In the genomic region with DNA sequence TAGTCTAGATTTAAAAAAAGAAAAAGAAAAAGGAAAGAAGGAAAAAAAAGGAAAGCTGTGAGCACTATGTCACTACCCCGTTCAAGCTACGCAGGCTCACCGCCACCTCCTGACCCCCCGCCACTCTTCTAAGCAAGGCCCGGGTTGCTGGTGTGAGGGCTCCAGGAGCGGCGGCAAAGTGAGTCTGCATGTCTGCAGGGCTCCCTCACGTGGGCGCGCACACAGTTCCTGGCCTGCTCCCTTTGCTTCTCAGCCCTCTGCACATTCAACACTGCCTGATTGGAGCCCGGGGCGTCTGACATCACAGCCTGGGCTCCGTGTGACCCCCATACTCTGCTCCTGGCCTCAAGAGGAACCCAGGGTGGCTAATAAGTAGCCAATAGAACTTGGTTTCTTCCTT, we compare ENCODE assay signal across 19 cellular contexts.
A peak's percentile ranks its signal among the peaks of the same experiment; 100 is the strongest.
DNase-seq lines count a peak whose midpoint lies in the region; ATAC-seq, FAIRE-seq and TF ChIP-seq lines count a peak whose summit lies in the region.
"Had no signal": no experiment of that assay in that cellular context is flagged by ENCODE, and none has a peak within 500 bp of the region (broad histone marks: within the 10 kb centered on the region; RNA-seq: fewer than 3 reads in every experiment).

No MANE protein-coding gene starts in this region.

- intact Hi-C loops in K562 (cut with micrococcal nuclease), result no loop called here
- intact Hi-C loops in HepG2 (cut with micrococcal nuclease; ENCODE audit: unreplicated experiment), result no loop called here
- intact Hi-C loops in OCI-LY7 (cut with micrococcal nuclease; ENCODE audit: unreplicated experiment), result no loop called here

- no peaks in the 10 kb centered on the region; a peak in 1 of 5 replicates for H3K27me3 ChIP-seq in K562 (ENCODE audit: control insufficient read depth in 2 of 2, insufficient read depth in 2 of 2, low read length in 2 of 2)
- H3K27me3 ChIP-seq in HepG2 (ENCODE audit: control insufficient read depth in 1 of 2, insufficient read depth in 2 of 2, low read length in 2 of 2), result peaks cover 0 to 11% of the 10 kb centered on the region in 2 experiments; a peak in 3 of 5 replicates

- H3K9me3 ChIP-seq in K562 (replicated peaks; ENCODE audit: control insufficient read depth, insufficient read depth, low read depth, low read length), result no peaks in the 10 kb centered on the region
- H3K9me3 ChIP-seq in HepG2 (ENCODE audit: low read length), result no peaks in the 10 kb centered on the region
- no peaks in the 10 kb centered on the region for H3K9me3 ChIP-seq in OCI-LY7 (ENCODE audit: low read length)

- H3K36me3 ChIP-seq in K562 (ENCODE audit: control insufficient read depth, insufficient read depth, low read length) (no peaks in the 10 kb centered on the region), HepG2 (replicated peaks in 1 of 2; ENCODE audit: control insufficient read depth in 1 of 2, insufficient read depth in 2 of 2, low read length in 2 of 2) (no peaks in the 10 kb centered on the region), OCI-LY7 (ENCODE audit: insufficient read depth, low read length) (no peaks in the 10 kb centered on the region)

- TF ChIP-seq POLR2A in K562 (conservative IDR thresholded peaks at IDR 0.05) (no peak), HepG2 (IDR thresholded peaks at IDR 0.05; ENCODE audit: insufficient read depth in 1 of 2, low read depth in 2 of 2, low read length in 2 of 2) (no peak)

- FAIRE-seq in K562 (lab: Jason Lieb, UNC) (peak; percentile 26), HepG2 (lab: Jason Lieb, UNC) (no peak)

- TF ChIP-seq RAD21 in K562 (CRISPR knock-in tag; conservative IDR thresholded peaks at IDR 0.05 in 1 of 2, IDR thresholded peaks at IDR 0.05 in 1 of 2) (peak in 1 of 2 experiments; percentile 31; a peak in 2 of 4 replicates), HepG2 (CRISPR knock-in tag; IDR thresholded peaks at IDR 0.05) (no peak)

- H3K79me2 ChIP-seq in K562 (ENCODE audit: control insufficient read depth, insufficient read depth, low read length) (no peaks in the 10 kb centered on the region), HepG2 (ENCODE audit: insufficient read depth, low read length) (no peaks in the 10 kb centered on the region), OCI-LY7 (ENCODE audit: insufficient read depth, low read depth, low read length) (no peaks in the 10 kb centered on the region)

- H3K9me1 ChIP-seq in K562 (ENCODE audit: control insufficient read depth, insufficient read depth, low read length), result no peaks in the 10 kb centered on the region

- H3K4me1 ChIP-seq in K562 (replicated peaks in 1 of 2; ENCODE audit: control insufficient read depth in 2 of 2, insufficient read depth in 2 of 2, low read length in 2 of 2), result peaks cover 3 to 5% of the 10 kb centered on the region in 2 experiments; a peak in 2 of 5 replicates
- no peaks in the 10 kb centered on the region for H3K4me1 ChIP-seq in HepG2 (ENCODE audit: insufficient read depth, low read length)
- H3K4me1 ChIP-seq in OCI-LY7 (ENCODE audit: insufficient read depth, low read length, poor library complexity, severe bottlenecking), result no peaks in the 10 kb centered on the region

- H3K4me3 ChIP-seq in K562 (no peak overlapping the region), HepG2 (replicated peaks in 1 of 3; ENCODE audit: insufficient read depth in 1 of 3, low read depth in 2 of 3, low read length in 3 of 3) (no peak overlapping the region), OCI-LY7 (ENCODE audit: low read depth, low read length, poor library complexity, severe bottlenecking) (no peak overlapping the region)

- peak; percentile 24 for DNase-seq in activated CD8-positive, alpha-beta memory T cell treated with anti-CD3 and anti-CD28 coated beads for 24 hours
- no peak for DNase-seq in activated CD8-positive, alpha-beta memory T cell treated with anti-CD3 and anti-CD28 coated beads, Interleukin-2, amount 50 U/mL, for 4 hours
- DNase-seq in K562 (ENCODE audit: extremely low read depth in 1 of 4, low spot score in 3 of 4) (peak in 2 of 4 experiments; percentile 54 to 57), HepG2 (ENCODE audit: low spot score) (no peak), NCI-H1092 treated with DMSO at 0.1 percent for 48 hours (lab: John Stamatoyannopoulos, UW) (no peak), OCI-LY7 (ENCODE audit: low spot score) (no peak)
- no peak for DNase-seq in stimulated activated naive CD8-positive, alpha-beta T cell treated with anti-CD3 and anti-CD28 coated beads, Interleukin-15, Interleukin-2, amounts not matched to agents 100 U/mL and 50 U/mL, for 24 hours
- no peak for DNase-seq in activated T-cell treated with anti-CD3 and anti-CD28 coated beads, Interleukin-2, amount 50 U/mL, for 48 hours
- DNase-seq: C1 segment of cervical spinal cord; DMS 273 treated with DMSO at 0.1 percent for 48 hours; KBM-7; NCI-H1092; NCI-H1694; NCI-H345; NCI-H526 treated with DMSO at 0.1 percent for 48 hours; NK-92 treated with Interleukin-12 subunit alpha and Interleukin-12 subunit beta, amount 100 ng/mL, for 24 hours; PC-3 had no signal

- TF ChIP-seq EP300 in K562 (IDR thresholded peaks at IDR 0.05; ENCODE audit: low read length) (no peak), HepG2 (IDR thresholded peaks at IDR 0.05; ENCODE audit: low read depth in 2 of 2, low read length in 2 of 2) (no peak), HepG2 (CRISPR knock-in tag; IDR thresholded peaks at IDR 0.05; ENCODE audit: borderline replicate concordance) (no peak)

- CTCF ChIA-PET in K562 (lab: Yijun Ruan, JAX; ENCODE audit: low intra/inter-chr PET ratio), result no interaction called here
- CTCF ChIA-PET in HepG2 (lab: Yijun Ruan, JAX; ENCODE audit: low intra/inter-chr PET ratio, low total read pairs), result no interaction called here
- CTCF ChIA-PET in OCI-LY7 (lab: Charles Lee; ENCODE audit: unreplicated experiment), result no interaction called here

- H3K9ac ChIP-seq in K562 (ENCODE audit: insufficient read depth in 1 of 2, low read depth in 2 of 2, low read length in 2 of 2) (no peak overlapping the region), HepG2 (ENCODE audit: insufficient read depth, low read depth, low read length) (no peak overlapping the region)

- WGBS in K562 (ENCODE audit: insufficient coverage, low coverage, missing lambda C conversion rate), result 62% methylated on average over 13 of the region's 13 CpGs
- 52% methylated on average over 10 of the region's 13 CpGs for WGBS in HepG2 (ENCODE audit: low lambda C conversion rate)

- H3K4me2 ChIP-seq in K562 (ENCODE audit: insufficient read depth, low read length) (no peak overlapping the region), HepG2 (ENCODE audit: low read depth, low read length) (no peak overlapping the region), OCI-LY7 (ENCODE audit: low read length) (no peak overlapping the region)

- H4K20me1 ChIP-seq in K562 (replicated peaks; ENCODE audit: control insufficient read depth, insufficient read depth, low read length) (no peaks in the 10 kb centered on the region), HepG2 (ENCODE audit: insufficient read depth, low read length) (no peaks in the 10 kb centered on the region), OCI-LY7 (ENCODE audit: insufficient read depth, low read length) (no peaks in the 10 kb centered on the region)

- BruUV-seq in K562 (replicated peaks; lab: Mats Ljungman, UMichigan), result no TSS peak
- BruUV-seq in HepG2 (replicated peaks; lab: Mats Ljungman, UMichigan), result no TSS peak
- BruUV-seq in OCI-LY7 (replicated peaks; lab: Mats Ljungman, UMichigan), result no TSS peak

- no peaks in the 10 kb centered on the region for H3K9me2 ChIP-seq in OCI-LY7 (ENCODE audit: insufficient read depth, low read length)

- no peak overlapping the region for H3K27ac ChIP-seq in K562 (ENCODE audit: extremely low read depth, low read depth, low read length)
- no peak overlapping the region for H3K27ac ChIP-seq in HepG2 (ENCODE audit: extremely low read length, insufficient read depth, low read length)
- no peak overlapping the region for H3K27ac ChIP-seq in OCI-LY7 (ENCODE audit: low read depth, low read length, poor library complexity, severe bottlenecking)
- H3K27ac ChIP-seq: HL-60 had no signal

- in situ Hi-C loops in K562 (cut with MboI), result no loop called here
- in situ Hi-C loops in HepG2 (cut with HindIII; ENCODE audit: extremely low pct_ligation_motif_present, low pct_unique_long_range_greater_than_20kb), result no loop called here

- POLR2A ChIA-PET in K562 (lab: Yijun Ruan, JAX), result interaction anchor here (0.8 kb wide), 1 partner anchor 46 kb away, joined by 3 read pairs; no protein-coding TSS in a partner anchor
- POLR2A ChIA-PET in HepG2 (lab: Yijun Ruan, JAX), result no interaction called here
- POLR2A ChIA-PET in OCI-LY7 (lab: Charles Lee), result no interaction called here

- H2AFZ ChIP-seq in K562 (ENCODE audit: low read depth, low read length), result no peak overlapping the region; the same call in 1 of the 2 replicates
- H2AFZ ChIP-seq in HepG2 (ENCODE audit: low read length), result no peak overlapping the region
- H2AFZ ChIP-seq in OCI-LY7 (ENCODE audit: low read length), result no peak overlapping the region

- peak in 2 of 3 experiments; percentile 34 to 42; a peak in 3 of 6 replicates for TF ChIP-seq CTCF in K562 (IDR thresholded peaks at IDR 0.05 in 2 of 3, conservative IDR thresholded peaks at IDR 0.05 in 1 of 3; ENCODE audit: insufficient read depth in 2 of 3, low read depth in 1 of 3, low read length in 3 of 3)
- TF ChIP-seq CTCF in HepG2 (CRISPR knock-in tag; IDR thresholded peaks at IDR 0.05), result no peak
- no peak for TF ChIP-seq CTCF in OCI-LY7 (conservative IDR thresholded peaks at IDR 0.05; ENCODE audit: low read length)

- peak; percentile 87 for ATAC-seq in K562
- ATAC-seq in HepG2, result no peak
- ATAC-seq in stimulated activated naive CD8-positive, alpha-beta T cell treated with anti-CD3 and anti-CD28 coated beads, Interleukin-15, Interleukin-2, amounts not matched to agents 100 U/mL and 50 U/mL, for 24 hours, result peak; percentile 13
- ATAC-seq: HCT116, PC-3 had no signal

TF ChIP-seq in HepG2, 621 proteins besides CTCF, POLR2A, EP300 and RAD21:
- TF ChIP-seq, protein P1, sequence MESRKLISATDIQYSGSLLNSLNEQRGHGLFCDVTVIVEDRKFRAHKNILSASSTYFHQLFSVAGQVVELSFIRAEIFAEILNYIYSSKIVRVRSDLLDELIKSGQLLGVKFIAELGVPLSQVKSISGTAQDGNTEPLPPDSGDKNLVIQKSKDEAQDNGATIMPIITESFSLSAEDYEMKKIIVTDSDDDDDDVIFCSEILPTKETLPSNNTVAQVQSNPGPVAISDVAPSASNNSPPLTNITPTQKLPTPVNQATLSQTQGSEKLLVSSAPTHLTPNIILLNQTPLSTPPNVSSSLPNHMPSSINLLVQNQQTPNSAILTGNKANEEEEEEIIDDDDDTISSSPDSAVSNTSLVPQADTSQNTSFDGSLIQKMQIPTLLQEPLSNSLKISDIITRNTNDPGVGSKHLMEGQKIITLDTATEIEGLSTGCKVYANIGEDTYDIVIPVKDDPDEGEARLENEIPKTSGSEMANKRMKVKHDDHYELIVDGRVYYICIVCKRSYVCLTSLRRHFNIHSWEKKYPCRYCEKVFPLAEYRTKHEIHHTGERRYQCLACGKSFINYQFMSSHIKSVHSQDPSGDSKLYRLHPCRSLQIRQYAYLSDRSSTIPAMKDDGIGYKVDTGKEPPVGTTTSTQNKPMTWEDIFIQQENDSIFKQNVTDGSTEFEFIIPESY (CRISPR knock-in tag; IDR thresholded peaks at IDR 0.05), result peak; percentile 82
- TF ChIP-seq ZSCAN12 (CRISPR knock-in tag; IDR thresholded peaks at IDR 0.05), result no peak

Comparison
In these comparisons a context has a peak if more than half of its experiments do, and no peak if none do; other contexts are left out.
1. CTCF ChIP-seq: peak in K562 (2 of 3); none in HepG2 (single experiment) and OCI-LY7 (single experiment).